Comparison of ENCODE assay signal across 17 cellular contexts in genomic region chr5:93281980-93282772, GRCh38.
DNase-seq lines count a peak whose midpoint lies in the region; ATAC-seq and TF ChIP-seq lines count a peak whose summit lies in the region.
"Had no signal": no experiment of that assay in that cellular context is flagged by ENCODE, and none has a peak within 500 bp of the region (broad histone marks: within the 10 kb centered on the region; RNA-seq: fewer than 3 reads in every experiment).

No MANE protein-coding gene starts in this region.

- H3K4me1 ChIP-seq in left ventricle myocardium inferior (peaks cover 16% of the 10 kb centered on the region), tibial nerve (peaks cover 0 to 10% (median 4%) of the 10 kb centered on the region in 4 donors), prostate gland (replicated peaks) (no peaks in the 10 kb centered on the region)

- peaks cover 14 to 20% of the 10 kb centered on the region in 2 donors for H3K9me3 Mint-ChIP-seq in activated naive CD4-positive, alpha-beta T cell treated with anti-CD3 and anti-CD28 coated beads, Interleukin-2, amount 50 U/mL, for 72 hours

- H3K9me3 ChIP-seq in left ventricle myocardium inferior (replicated peaks): peaks cover 11% of the 10 kb centered on the region
- H3K9me3 ChIP-seq in tibial nerve: peaks cover 0 to 17% (median 1%) of the 10 kb centered on the region in 4 donors
- no peaks in the 10 kb centered on the region for H3K9me3 ChIP-seq in prostate gland

- no peak for ATAC-seq in activated naive CD4-positive, alpha-beta T cell treated with anti-CD3 and anti-CD28 coated beads, Interleukin-2, amount 50 U/mL, for 72 hours
- ATAC-seq: Panc1 had no signal

- WGBS in tibial nerve, 2 donors: 58 to 60% methylated on average over 4 of the region's 4 CpGs
- WGBS in prostate gland: 67% methylated on average over 4 of the region's 4 CpGs

- peaks cover 0 to 4% of the 10 kb centered on the region in 2 donors for H3K36me3 Mint-ChIP-seq in activated naive CD4-positive, alpha-beta T cell treated with anti-CD3 and anti-CD28 coated beads, Interleukin-2, amount 50 U/mL, for 72 hours

- peak; percentile 66 for DNase-seq in NCI-H1694 (lab: John Stamatoyannopoulos, UW)
- peak; percentile 72 for DNase-seq in SK-N-DZ (ENCODE audit: low spot score)
- peak; percentile 37 for DNase-seq in left ventricle myocardium inferior
- peak; percentile 25 to 34 for DNase-seq in tibial nerve (ENCODE audit: low spot score in 2 of 2)
- no peak for DNase-seq in prostate gland (ENCODE audit: low spot score)
- DNase-seq in hepatic stellate cell (ENCODE audit: low spot score): no peak
- no peak for DNase-seq in activated naive CD4-positive, alpha-beta T cell treated with anti-CD3 and anti-CD28 coated beads, Interleukin-2, amount 50 U/mL, for 72 hours (ENCODE audit: low spot score in 2 of 2)
- DNase-seq: AML-193; Calu3; CD4-positive, alpha-beta T cell; H9; Karpas-422; MM.1S; NCI-H1105; NCI-H1930; SHP77 treated with DMSO at 0.1 percent for 48 hours had no signal

- H3K36me3 ChIP-seq in left ventricle myocardium inferior (no peaks in the 10 kb centered on the region), tibial nerve (no peaks in the 10 kb centered on the region), prostate gland (no peaks in the 10 kb centered on the region)

- H3K4me3 ChIP-seq in left ventricle myocardium inferior (no peak overlapping the region), tibial nerve (no peak overlapping the region), prostate gland (no peak overlapping the region)

- peak in 1 of 2 donors; percentile 49 for TF ChIP-seq EP300 in tibial nerve (IDR thresholded peaks at IDR 0.05)

- TF ChIP-seq CTCF in left ventricle myocardium inferior (IDR thresholded peaks at IDR 0.05; ENCODE audit: borderline replicate concordance) (no peak), tibial nerve (IDR thresholded peaks at IDR 0.05) (no peak), prostate gland (IDR thresholded peaks at IDR 0.05) (no peak)

- H3K27ac ChIP-seq in left ventricle myocardium inferior (replicated peaks) (no peak overlapping the region), tibial nerve (no peak overlapping the region), prostate gland (no peak overlapping the region)

- intact Hi-C loops in left ventricle myocardium inferior (cut with micrococcal nuclease): no loop called here
- intact Hi-C loops in prostate gland (cut with DNase I): no loop called here

- H3K27me3 ChIP-seq in left ventricle myocardium inferior (ENCODE audit: low read depth): no peaks in the 10 kb centered on the region
- no peaks in the 10 kb centered on the region for H3K27me3 ChIP-seq in tibial nerve
- H3K27me3 ChIP-seq in prostate gland (replicated peaks; ENCODE audit: insufficient read depth): no peaks in the 10 kb centered on the region

- H3K27ac Mint-ChIP-seq in activated naive CD4-positive, alpha-beta T cell treated with anti-CD3 and anti-CD28 coated beads, Interleukin-2, amount 50 U/mL, for 72 hours: no peak overlapping the region
- H3K27ac Mint-ChIP-seq: CD4-positive, alpha-beta T cell; H9 had no signal

- TF ChIP-seq POLR2A in tibial nerve (IDR thresholded peaks at IDR 0.05) (no peak), prostate gland (IDR thresholded peaks at IDR 0.05) (no peak)

Comparison
In these comparisons a context has a peak if more than half of its experiments do, and no peak if none do; other contexts are left out.
1. DNase-seq: peak in NCI-H1694 (single experiment), SK-N-DZ (single experiment), left ventricle myocardium inferior (single experiment) and tibial nerve (2 of 2); none in prostate gland (single experiment), hepatic stellate cell (single experiment) and activated naive CD4-positive, alpha-beta T cell treated with anti-CD3 and anti-CD28 coated beads, Interleukin-2, amount 50 U/mL, for 72 hours (0 of 2).